ENCODE assay signal across 5 cellular contexts in genomic region chr11:102903895-102904294, GRCh38. TPM values are rescaled to one million over a fixed set of nuclear protein-coding genes. Genes with fewer than 3 reads are reported as not detected.
"Had no signal": no experiment of that assay in that cellular context is flagged by ENCODE, and none has a peak within 500 bp of the region (broad histone marks: within the 10 kb centered on the region; RNA-seq: fewer than 3 reads in every experiment).

No MANE protein-coding gene starts in this region.

RNA-seq across cellular contexts. Expression of gene MMP12, which starts 29.1 kb away (rescaled TPM):
- total RNA-seq: PC-3, Right ventricle myocardium inferior, SJCRH30, SK-MEL-5, T-cell had no signal

RNA-seq across cellular contexts. Expression of gene MMP13, which starts 51.6 kb away (rescaled TPM):
- total RNA-seq: Right ventricle myocardium inferior, SJCRH30, SK-MEL-5, T-cell had no signal
